ENCODE assay signal across 31 cellular contexts in genomic region chr2:100936972-100937542, GRCh38.
"Had no signal": no experiment of that assay in that cellular context is flagged by ENCODE, and none has a peak within 500 bp of the region (broad histone marks: within the 10 kb centered on the region; RNA-seq: fewer than 3 reads in every experiment).

No MANE protein-coding gene starts in this region.

- H3K27ac ChIP-seq: body of pancreas, colonic mucosa, hepatocyte, lower lobe of right lung, neutrophil, ovary, sigmoid colon, thyroid gland, upper lobe of left lung, WERI-Rb-1 had no signal

- H3K4me3 ChIP-seq: body of pancreas, colonic mucosa, hepatocyte, lower lobe of right lung, mucosa of descending colon, ovary, sigmoid colon, smooth muscle cell, thyroid gland, upper lobe of left lung had no signal

- H3K79me2 ChIP-seq: hepatocyte had no signal

- H3K27me3 ChIP-seq: body of pancreas, colonic mucosa, hepatocyte, ovary, sigmoid colon, thyroid gland, upper lobe of left lung had no signal

- H3K36me3 ChIP-seq: colonic mucosa, lower lobe of right lung, neutrophil, ovary, thyroid gland, upper lobe of left lung, WERI-Rb-1 had no signal

- ATAC-seq: activated CD4-positive, CD25-positive, alpha-beta regulatory T cell treated with anti-CD3 and anti-CD28 coated beads, Interleukin-2, amount 50 U/mL, for 24 hours; activated naive CD8-positive, alpha-beta T cell treated with anti-CD3 and anti-CD28 coated beads, Interleukin-2, amount 50 U/mL, for 24 hours; body of pancreas; stimulated activated memory B cell treated with anti-CD40 and anti-IgM and Interleukin-4, amounts not matched to agents 10 μg/mL and 1 μg/mL and 100 μg/mL, for 72 hours; stimulated activated naive CD8-positive, alpha-beta T cell treated with anti-CD3 and anti-CD28 coated beads, Interleukin-15, amount 100 ng/mL, for 72 hours had no signal

- H3K9ac ChIP-seq: SK-N-SH had no signal

- H3K4me1 ChIP-seq: body of pancreas, colonic mucosa, lower lobe of right lung, sigmoid colon had no signal

- H2AFZ ChIP-seq: hepatocyte had no signal

- DNase-seq: activated CD4-positive, alpha-beta memory T cell treated with anti-CD3 and anti-CD28 coated beads for 36 hours; activated CD4-positive, alpha-beta T cell treated with anti-CD3 and anti-CD28 coated beads, Interleukin-2, amount 10 ng/mL, durations not matched to agents 24 days and 14 days; activated CD8-positive, alpha-beta memory T cell treated with anti-CD3 and anti-CD28 coated beads, Interleukin-2, amount 50 U/mL, for 4 hours; activated naive CD8-positive, alpha-beta T cell treated with anti-CD3 and anti-CD28 coated beads, Interleukin-2, amount 50 U/mL, for 24 hours; activated T-cell treated with anti-CD3 and anti-CD28 coated beads, Interleukin-2, amount 50 U/mL, for 48 hours; body of pancreas; cerebellar nuclear complex; colonic mucosa; effector CD8-positive, alpha-beta T cell; lower lobe of right lung; mesendoderm; mucosa of descending colon; nephron progenitor cell; ovary; sigmoid colon; SK-N-SH; stimulated activated CD4-positive, alpha-beta T cell treated with anti-CD3 and anti-CD28 coated beads, Interleukin-1b, Interleukin-23, amount 100 ng/mL, for 48 hours; stimulated activated CD4-positive, alpha-beta T cell treated with anti-CD3 and anti-CD28 coated beads, Interleukin-4, amount 100 ng/mL, for 4 hours; stimulated activated CD8-positive, alpha-beta memory T cell treated with anti-CD3 and anti-CD28 coated beads, Interleukin-4, amount 100 ng/mL, for 48 hours; stimulated activated naive CD8-positive, alpha-beta T cell treated with anti-CD3 and anti-CD28 coated beads, Interleukin-15, amount 100 ng/mL, for 72 hours; SW 1271; T-helper 9 cell; thyroid gland; upper lobe of left lung; WERI-Rb-1 had no signal

- H3K4me2 ChIP-seq: hepatocyte, SK-N-SH, smooth muscle cell had no signal

- FAIRE-seq: frontal cortex had no signal

- H3K9me3 ChIP-seq: body of pancreas, colonic mucosa, lower lobe of right lung, mucosa of descending colon, neutrophil, ovary, sigmoid colon, SK-N-SH, thyroid gland, upper lobe of left lung had no signal
